20 cellular contexts compared by ENCODE assay signal in genomic region chr3:155069729-155070128, GRCh38. TPM values are rescaled to one million over a fixed set of nuclear protein-coding genes. Genes with fewer than 3 reads are reported as not detected.
DNase-seq lines count a peak whose midpoint lies in the region; ATAC-seq, FAIRE-seq and TF ChIP-seq lines count a peak whose summit lies in the region.
"Had no signal": no experiment of that assay in that cellular context is flagged by ENCODE, and none has a peak within 500 bp of the region (broad histone marks: within the 10 kb centered on the region; RNA-seq: fewer than 3 reads in every experiment).

No MANE protein-coding gene starts in this region.

- peaks cover 0 to 9% of the 10 kb centered on the region in 2 experiments; a peak in 1 of 5 replicates for H3K4me1 ChIP-seq in K562 (replicated peaks in 1 of 2; ENCODE audit: control insufficient read depth in 2 of 2, insufficient read depth in 2 of 2, low read length in 2 of 2)
- H3K4me1 ChIP-seq: spleen had no signal

- intact Hi-C loops in K562 (cut with micrococcal nuclease): no loop called here

- peak; percentile 88 for DNase-seq in A172 (ENCODE audit: low spot score)
- peak; percentile 96 for DNase-seq in HT1080 (ENCODE audit: low read depth)
- no peak for DNase-seq in K562 (ENCODE audit: extremely low read depth in 1 of 4, low spot score in 3 of 4)
- DNase-seq in iris pigment epithelial cell (ENCODE audit: low read depth): peak; percentile 91
- DNase-seq in occipital lobe (lab: John Stamatoyannopoulos, UW): no peak
- DNase-seq in NCI-H1417 (lab: John Stamatoyannopoulos, UW): no peak
- DNase-seq in SK-N-DZ (ENCODE audit: low spot score): no peak
- DNase-seq in nucleus accumbens (lab: John Stamatoyannopoulos, UW): no peak
- DNase-seq: activated CD4-positive, alpha-beta memory T cell treated with anti-CD3 and anti-CD28 coated beads for 36 hours; CD8-positive, alpha-beta memory T cell; effector memory CD4-positive, alpha-beta T cell; H7; heart right ventricle; left cardiac atrium; NCI-H187 treated with DMSO at 0.1 percent for 48 hours; NCI-H748 treated with DMSO at 0.1 percent for 48 hours; spleen had no signal

- no peaks in the 10 kb centered on the region for H3K36me3 ChIP-seq in K562 (ENCODE audit: control insufficient read depth, insufficient read depth, low read length)
- H3K36me3 ChIP-seq: heart right ventricle, spleen had no signal

- H2AFZ ChIP-seq in K562 (ENCODE audit: low read depth, low read length): peak overlapping the region; percentile 64

- 15% methylated on average over 3 of the region's 3 CpGs for whole genome bisulfite sequencing in K562 (ENCODE audit: insufficient coverage, low coverage, missing lambda C conversion rate)

- ATAC-seq in K562: no peak
- ATAC-seq: heart right ventricle; left cardiac atrium; natural killer cell treated with Interleukin-12 subunit alpha and Interleukin-12 subunit beta and Interleukin-15 and Interleukin-18, amount 100 ng/mL, for 72 hours had no signal

- no peak overlapping the region for H3K4me2 ChIP-seq in K562 (ENCODE audit: insufficient read depth, low read length)

- no peak for TF ChIP-seq POLR2A in K562 (conservative IDR thresholded peaks at IDR 0.05)

- H3K9ac ChIP-seq in K562 (ENCODE audit: insufficient read depth in 1 of 2, low read depth in 2 of 2, low read length in 2 of 2): no peak overlapping the region

- no peaks in the 10 kb centered on the region for H4K20me1 ChIP-seq in K562 (replicated peaks; ENCODE audit: control insufficient read depth, insufficient read depth, low read length)

- POLR2A ChIA-PET in K562 (lab: Yijun Ruan, JAX): no interaction called here

- H3K4me3 ChIP-seq in K562: no peak overlapping the region
- H3K4me3 ChIP-seq: heart right ventricle, spleen had no signal

- FAIRE-seq in K562 (lab: Jason Lieb, UNC): no peak
- FAIRE-seq: A204.1 had no signal

- BruUV-seq in K562 (replicated peaks; lab: Mats Ljungman, UMichigan): no TSS peak

- H3K27ac ChIP-seq in K562 (ENCODE audit: extremely low read depth, low read depth, low read length): no peak overlapping the region
- H3K27ac ChIP-seq: spleen had no signal

- no peaks in the 10 kb centered on the region for H3K9me3 ChIP-seq in K562 (replicated peaks; ENCODE audit: control insufficient read depth, insufficient read depth, low read depth, low read length)

- no peak for TF ChIP-seq CTCF in K562 (IDR thresholded peaks at IDR 0.05 in 2 of 3, conservative IDR thresholded peaks at IDR 0.05 in 1 of 3; ENCODE audit: insufficient read depth in 2 of 3, low read depth in 1 of 3, low read length in 3 of 3)

- H3K27me3 ChIP-seq in K562 (ENCODE audit: control insufficient read depth in 2 of 2, insufficient read depth in 2 of 2, low read length in 2 of 2): no peaks in the 10 kb centered on the region
- H3K27me3 ChIP-seq: heart right ventricle, spleen had no signal

- CTCF ChIA-PET in K562 (lab: Yijun Ruan, JAX; ENCODE audit: low intra/inter-chr PET ratio): no interaction called here

- no peak for TF ChIP-seq RAD21 in K562 (CRISPR knock-in tag; conservative IDR thresholded peaks at IDR 0.05 in 1 of 2, IDR thresholded peaks at IDR 0.05 in 1 of 2)

- TF ChIP-seq EP300 in K562 (IDR thresholded peaks at IDR 0.05; ENCODE audit: low read length): no peak

- no peaks in the 10 kb centered on the region for H3K9me1 ChIP-seq in K562 (ENCODE audit: control insufficient read depth, insufficient read depth, low read length)

- no peaks in the 10 kb centered on the region for H3K79me2 ChIP-seq in K562 (ENCODE audit: control insufficient read depth, insufficient read depth, low read length)

- in situ Hi-C loops in K562 (cut with MboI): no loop called here

TF ChIP-seq in K562, 482 proteins besides CTCF, POLR2A, EP300 and RAD21:
- TF ChIP-seq CBFA2T3 (IDR thresholded peaks at IDR 0.05) (no peak), ZNF589 (CRISPR knock-in tag; IDR thresholded peaks at IDR 0.05; ENCODE audit: low read depth) (peak; percentile 79; the same call in 1 of the 2 replicates), ZNF584 (CRISPR knock-in tag; IDR thresholded peaks at IDR 0.05; ENCODE audit: low read depth) (0 out of 2 replicates have a peak, but pooled peaks have one; percentile 13), DMBX1 (CRISPR knock-in tag; IDR thresholded peaks at IDR 0.05; ENCODE audit: borderline replicate concordance) (peak; percentile 45; the same call in 1 of the 2 replicates), GABPA (tag; conservative IDR thresholded peaks at IDR 0.05; ENCODE audit: low read depth) (peak; percentile 51), SRSF7 (optimal IDR thresholded peaks at IDR 0.05; ENCODE audit: low read depth, low read length) (no peak), ZNF175 (CRISPR knock-in tag; IDR thresholded peaks at IDR 0.05; ENCODE audit: low read depth) (peak; percentile 85; the same call in 1 of the 2 replicates)
- TF ChIP-seq, protein P1, sequence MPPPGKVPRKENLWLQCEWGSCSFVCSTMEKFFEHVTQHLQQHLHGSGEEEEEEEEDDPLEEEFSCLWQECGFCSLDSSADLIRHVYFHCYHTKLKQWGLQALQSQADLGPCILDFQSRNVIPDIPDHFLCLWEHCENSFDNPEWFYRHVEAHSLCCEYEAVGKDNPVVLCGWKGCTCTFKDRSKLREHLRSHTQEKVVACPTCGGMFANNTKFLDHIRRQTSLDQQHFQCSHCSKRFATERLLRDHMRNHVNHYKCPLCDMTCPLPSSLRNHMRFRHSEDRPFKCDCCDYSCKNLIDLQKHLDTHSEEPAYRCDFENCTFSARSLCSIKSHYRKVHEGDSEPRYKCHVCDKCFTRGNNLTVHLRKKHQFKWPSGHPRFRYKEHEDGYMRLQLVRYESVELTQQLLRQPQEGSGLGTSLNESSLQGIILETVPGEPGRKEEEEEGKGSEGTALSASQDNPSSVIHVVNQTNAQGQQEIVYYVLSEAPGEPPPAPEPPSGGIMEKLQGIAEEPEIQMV (tag; conservative IDR thresholded peaks at IDR 0.05; ENCODE audit: low read depth): peak; percentile 81; the same call in 1 of the 2 replicates

RNA-seq across cellular contexts. Expression of gene MME, which starts 10.4 kb away (rescaled TPM):
- 77.8 and 134 TPM in 2 replicates for total RNA-seq in A172 (2014; rRNA removed; shearing (Covaris generic))
- total RNA-seq in HT1080 (2014; rRNA removed; shearing (Covaris generic)): 186 and 228 TPM in 2 replicates
- polyA plus RNA-seq in HT1080 (2015; cell fraction: cytosol; rRNA removed): 178 and 221 TPM in 2 replicates
- polyA plus RNA-seq in HT1080 (2015; cell fraction: nucleus; rRNA removed): 345 and 347 TPM in 2 replicates
- total RNA-seq in K562 (2011; cell fraction: chromatin; rRNA removed; ENCODE audit: low replicate concordance): 6.1 and 11.5 TPM in 2 replicates
- 3.4 and 6.2 TPM in 2 replicates for total RNA-seq in K562 (2011; cell fraction: nucleolus; rRNA removed)
- 3.4 and 4.0 TPM in 2 replicates for total RNA-seq in K562 (2011; cell fraction: nucleoplasm; rRNA removed)
- total RNA-seq in K562 (2014; rRNA removed) (2.7 and 4.2 TPM in 2 replicates), K562 (2014; rRNA removed; fragmentation: Illumina TruSeq; extraction: Trizol) (1.8 and 2.7 TPM in 2 replicates), K562 (2015; rRNA removed; fragmentation: Illumina TruSeq; extraction: Trizol) (8.6 and 10.3 TPM in 2 replicates), K562 (2021) (2.1 and 2.5 TPM in 2 replicates), occipital lobe (7.2 TPM)
- polyA plus RNA-seq in K562 (2011; rRNA removed) (6.6 and 7.2 TPM in 2 replicates), K562 (2014; fragmentation: Illumina TruSeq; extraction: Trizol) (1.3 and 2.0 TPM in 2 replicates), K562 (2014; fragmentation: Nextera tagmentation; extraction: Ambion mirVana) (under 1 TPM; 0.80 to 0.94 TPM), K562 (2014; rRNA removed) (2.0 and 3.4 TPM in 2 replicates)
- 3.4 and 4.9 TPM in 2 replicates for polyA plus RNA-seq in K562 (2011; cell fraction: cytosol; rRNA removed)
- polyA plus RNA-seq in K562 (2011; cell fraction: nucleus; rRNA removed): 5.9 and 8.1 TPM in 2 replicates
- 10.6 and 11.3 TPM in 2 replicates for polyA plus RNA-seq in K562 (2012)
- 15.8 and 17.1 TPM in 2 replicates for polyA minus RNA-seq in K562 (2011; rRNA and poly(A)+ RNA removed)
- polyA minus RNA-seq in K562 (2011; cell fraction: cytosol; rRNA and poly(A)+ RNA removed): 4.4 and 8.6 TPM in 2 replicates
- polyA minus RNA-seq in K562 (2011; cell fraction: nucleus; rRNA and poly(A)+ RNA removed): 5.4 and 16.2 TPM in 2 replicates
- polyA plus RNA-seq in SK-N-DZ (2014; cell fraction: cytosol; rRNA removed): not detected in 2 replicates
- polyA plus RNA-seq in SK-N-DZ (2014; cell fraction: nucleus; rRNA removed): 0.16 TPM in 1 of 2 replicates, not detected in the other
- total RNA-seq: activated CD4-positive, alpha-beta memory T cell treated with anti-CD3 and anti-CD28 coated beads for 36 hours; activated T-helper 2 cell treated with anti-CD3 and anti-CD28 coated beads, Interferon-gamma antibody, Interleukin-2, Interleukin-4, amounts not matched to agents 10 μg/mL and 5 μg/mL and 100 μg/mL, durations not matched to agents 14 hours and 24 hours and 36 hours; natural killer cell treated with Interleukin-12 subunit alpha and Interleukin-12 subunit beta and Interleukin-15 and Interleukin-18, amount 100 ng/mL, for 72 hours had no signal

Comparison
In these comparisons a context has a peak if more than half of its experiments do, and no peak if none do; other contexts are left out.
1. DNase-seq: peak in A172 (single experiment), HT1080 (single experiment) and iris pigment epithelial cell (single experiment); none in K562 (0 of 4), occipital lobe (single experiment), NCI-H1417 (0 of 3), SK-N-DZ (single experiment) and nucleus accumbens (0 of 56).